ENCODE assay signal across 32 cellular contexts in genomic region chr3:39463269-39463668, GRCh38. TPM values are rescaled to one million over a fixed set of nuclear protein-coding genes. Genes with fewer than 3 reads are reported as not detected.
"Had no signal": no experiment of that assay in that cellular context is flagged by ENCODE, and none has a peak within 500 bp of the region (broad histone marks: within the 10 kb centered on the region; RNA-seq: fewer than 3 reads in every experiment).

No MANE protein-coding gene starts in this region.

- H3K4me1 ChIP-seq: colonic mucosa, prostate gland, sigmoid colon, suprapubic skin had no signal

- ATAC-seq: naive thymus-derived CD4-positive, alpha-beta T cell; stimulated activated effector memory CD8-positive, alpha-beta T cell treated with anti-CD3 and anti-CD28 coated beads, Interleukin-12 subunit alpha, Interleukin-12 subunit beta, amount 100 ng/mL, for 72 hours had no signal

- H3K27ac ChIP-seq: colonic mucosa, ovary, prostate gland, sigmoid colon, suprapubic skin, VCaP had no signal

- H3K27me3 ChIP-seq: colonic mucosa, ovary, sigmoid colon, suprapubic skin, tibial nerve had no signal

- DNase-seq: activated CD4-positive, alpha-beta T cell treated with anti-CD3 and anti-CD28 coated beads for 4 hours; activated CD4-positive, alpha-beta T cell treated with anti-CD3 and anti-CD28 coated beads, Interleukin-2, amount 50 U/mL, for 48 hours; activated CD8-positive, alpha-beta memory T cell treated with anti-CD3 and anti-CD28 coated beads for 24 hours; activated effector memory CD4-positive, alpha-beta T cell treated with anti-CD3 and anti-CD28 coated beads, Interleukin-2, amount 50 U/mL, for 16 hours; activated naive CD4-positive, alpha-beta T cell treated with anti-CD3 and anti-CD28 coated beads for 36 hours; activated naive CD8-positive, alpha-beta T cell treated with anti-CD3 and anti-CD28 coated beads, Interleukin-2, amount 10 ng/mL, durations not matched to agents 7 days and 5 days; amniotic stem cell; central memory CD4-positive, alpha-beta T cell; colonic mucosa; effector memory CD4-positive, alpha-beta T cell; foreskin melanocyte; glutamatergic neuron; hippocampal formation; immature natural killer cell; kidney; midbrain; naive thymus-derived CD4-positive, alpha-beta T cell; ovary; retina; sigmoid colon; small intestine; stimulated activated CD4-positive, alpha-beta T cell treated with anti-CD3 and anti-CD28 coated beads, Interleukin-4, amount 100 ng/mL, for 24 hours had no signal

- H3K9me3 ChIP-seq: colonic mucosa, ovary, prostate gland, sigmoid colon, suprapubic skin, tibial nerve had no signal

- H3K4me3 ChIP-seq: colonic mucosa, ovary, prostate gland, sigmoid colon, suprapubic skin, tibial nerve had no signal

- H3K36me3 ChIP-seq: colonic mucosa, ovary, prostate gland, sigmoid colon, suprapubic skin, tibial nerve had no signal

RNA-seq across cellular contexts. Expression of gene MOBP, which starts 4.2 kb away (rescaled TPM):
- total RNA-seq: activated naive CD4-positive, alpha-beta T cell treated with anti-CD3 and anti-CD28 coated beads for 36 hours; activated naive CD8-positive, alpha-beta T cell treated with anti-CD3 and anti-CD28 coated beads, Interleukin-2, amount 10 ng/mL, durations not matched to agents 7 days and 5 days; activated T-helper 1 cell treated with anti-CD3 and anti-CD28 coated beads, Interleukin-12 subunit alpha, Interleukin-12 subunit beta, Interleukin-2, Interleukin-4 antibody, amounts not matched to agents 30 ng/mL and 10 ng/mL and 1 ng/mL, durations not matched to agents 14 hours and 24 hours and 36 hours; fibroblast of lung; sigmoid colon; suprapubic skin; T-helper 1 cell treated with Interleukin-12 subunit alpha and Interleukin-12 subunit beta and Interleukin-4 antibody, amounts not matched to agents 30 ng/mL and 1 ng/mL, for 36 hours had no signal
- polyA plus RNA-seq: esophagus; fibroblast of lung; immature natural killer cell; naive thymus-derived CD4-positive, alpha-beta T cell; neural cell had no signal
